Comparison of ENCODE assay signal across 1 cellular context in the genomic region with DNA sequence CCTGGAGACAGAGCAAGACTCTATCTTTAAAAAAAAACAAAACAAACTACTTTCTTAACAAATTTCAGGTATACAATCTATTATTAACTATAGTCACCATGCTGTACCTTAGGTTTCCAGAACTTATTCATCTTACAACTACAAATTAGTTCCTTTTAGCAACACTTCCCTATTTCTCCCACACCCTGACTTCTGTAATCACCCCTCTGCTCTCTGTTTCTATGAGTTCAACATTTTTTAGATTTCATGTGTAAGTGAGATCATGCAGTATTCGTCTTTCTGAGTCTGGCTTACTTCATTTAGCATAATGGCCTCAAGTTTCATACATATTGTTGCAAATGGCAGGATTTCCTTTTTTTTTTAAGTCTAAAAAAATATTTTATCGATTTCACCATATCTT.
A peak's percentile ranks its signal among the peaks of the same experiment; 100 is the strongest.
TF ChIP-seq lines count a peak whose summit lies in the region.

No MANE protein-coding gene starts in this region.

TF ChIP-seq in GM12878, 131 proteins besides CTCF, POLR2A, EP300 and RAD21 (continued from another document and continues in another):
- TF ChIP-seq SUZ12 (IDR thresholded peaks at IDR 0.05; ENCODE audit: unreplicated experiment) (no peak), NFYA (IDR thresholded peaks at IDR 0.05; ENCODE audit: borderline replicate concordance, low read depth, low read length) (no peak), RELA (IDR thresholded peaks at IDR 0.05; ENCODE audit: borderline replicate concordance, partially characterized antibody) (no peak), HSF1 (IDR thresholded peaks at IDR 0.05; ENCODE audit: low read depth, low read length) (no peak), LARP7 (IDR thresholded peaks at IDR 0.05) (no peak), SIN3A (IDR thresholded peaks at IDR 0.05; ENCODE audit: low read depth, low read length) (no peak), EGR1 (IDR thresholded peaks at IDR 0.05; ENCODE audit: borderline replicate concordance in 1 of 2, low read depth in 2 of 2, low read length in 2 of 2) (no peak), TCF7 (IDR thresholded peaks at IDR 0.05; ENCODE audit: borderline replicate concordance) (no peak), ZSCAN29 (IDR thresholded peaks at IDR 0.05) (no peak), MEF2A (IDR thresholded peaks at IDR 0.05; ENCODE audit: insufficient read depth, low read depth, low read length) (peak; percentile 86), MTA3 (IDR thresholded peaks at IDR 0.05; ENCODE audit: borderline replicate concordance, low read length) (peak; percentile 53; the same call in 1 of the 2 replicates), IKZF2 (IDR thresholded peaks at IDR 0.05) (peak; percentile 89 to 93), TCF12 (IDR thresholded peaks at IDR 0.05; ENCODE audit: low read depth, low read length) (no peak), EZH2 (IDR thresholded peaks at IDR 0.05; ENCODE audit: borderline replicate concordance, control insufficient read depth, low read depth, low read length) (no peak), JUNB (IDR thresholded peaks at IDR 0.05) (peak; percentile 81), RFX5 (IDR thresholded peaks at IDR 0.05; ENCODE audit: low read depth, low read length) (no peak), SUPT20H (IDR thresholded peaks at IDR 0.05; ENCODE audit: borderline replicate concordance, control insufficient read depth, low read depth, low read length) (no peak), ATF3 (IDR thresholded peaks at IDR 0.05; ENCODE audit: borderline replicate concordance, extremely low read depth, low read depth, low read length) (no peak), MLLT1 (IDR thresholded peaks at IDR 0.05) (no peak), POLR2AphosphoS2 (IDR thresholded peaks at IDR 0.05; ENCODE audit: low read depth, low read length) (no peak), KLF5 (IDR thresholded peaks at IDR 0.05; ENCODE audit: partially characterized antibody) (no peak), IKZF1 (conservative IDR thresholded peaks at IDR 0.05) (peak; percentile 74), RAD51 (IDR thresholded peaks at IDR 0.05) (no peak), ATF7 (IDR thresholded peaks at IDR 0.05; ENCODE audit: low read depth) (peak; percentile 82), STAT1 (conservative IDR thresholded peaks at IDR 0.05) (no peak), REST (IDR thresholded peaks at IDR 0.05; ENCODE audit: low read depth, low read length) (no peak), IRF5 (IDR thresholded peaks at IDR 0.05; ENCODE audit: borderline replicate concordance) (no peak)
- TF ChIP-seq, protein P1, sequence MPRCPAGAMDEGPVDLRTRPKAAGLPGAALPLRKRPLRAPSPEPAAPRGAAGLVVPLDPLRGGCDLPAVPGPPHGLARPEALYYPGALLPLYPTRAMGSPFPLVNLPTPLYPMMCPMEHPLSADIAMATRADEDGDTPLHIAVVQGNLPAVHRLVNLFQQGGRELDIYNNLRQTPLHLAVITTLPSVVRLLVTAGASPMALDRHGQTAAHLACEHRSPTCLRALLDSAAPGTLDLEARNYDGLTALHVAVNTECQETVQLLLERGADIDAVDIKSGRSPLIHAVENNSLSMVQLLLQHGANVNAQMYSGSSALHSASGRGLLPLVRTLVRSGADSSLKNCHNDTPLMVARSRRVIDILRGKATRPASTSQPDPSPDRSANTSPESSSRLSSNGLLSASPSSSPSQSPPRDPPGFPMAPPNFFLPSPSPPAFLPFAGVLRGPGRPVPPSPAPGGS (IDR thresholded peaks at IDR 0.05; ENCODE audit: borderline replicate concordance, insufficient read depth, low read depth, low read length, poor library complexity, severe bottlenecking), result no peak
- TF ChIP-seq, protein P2, sequence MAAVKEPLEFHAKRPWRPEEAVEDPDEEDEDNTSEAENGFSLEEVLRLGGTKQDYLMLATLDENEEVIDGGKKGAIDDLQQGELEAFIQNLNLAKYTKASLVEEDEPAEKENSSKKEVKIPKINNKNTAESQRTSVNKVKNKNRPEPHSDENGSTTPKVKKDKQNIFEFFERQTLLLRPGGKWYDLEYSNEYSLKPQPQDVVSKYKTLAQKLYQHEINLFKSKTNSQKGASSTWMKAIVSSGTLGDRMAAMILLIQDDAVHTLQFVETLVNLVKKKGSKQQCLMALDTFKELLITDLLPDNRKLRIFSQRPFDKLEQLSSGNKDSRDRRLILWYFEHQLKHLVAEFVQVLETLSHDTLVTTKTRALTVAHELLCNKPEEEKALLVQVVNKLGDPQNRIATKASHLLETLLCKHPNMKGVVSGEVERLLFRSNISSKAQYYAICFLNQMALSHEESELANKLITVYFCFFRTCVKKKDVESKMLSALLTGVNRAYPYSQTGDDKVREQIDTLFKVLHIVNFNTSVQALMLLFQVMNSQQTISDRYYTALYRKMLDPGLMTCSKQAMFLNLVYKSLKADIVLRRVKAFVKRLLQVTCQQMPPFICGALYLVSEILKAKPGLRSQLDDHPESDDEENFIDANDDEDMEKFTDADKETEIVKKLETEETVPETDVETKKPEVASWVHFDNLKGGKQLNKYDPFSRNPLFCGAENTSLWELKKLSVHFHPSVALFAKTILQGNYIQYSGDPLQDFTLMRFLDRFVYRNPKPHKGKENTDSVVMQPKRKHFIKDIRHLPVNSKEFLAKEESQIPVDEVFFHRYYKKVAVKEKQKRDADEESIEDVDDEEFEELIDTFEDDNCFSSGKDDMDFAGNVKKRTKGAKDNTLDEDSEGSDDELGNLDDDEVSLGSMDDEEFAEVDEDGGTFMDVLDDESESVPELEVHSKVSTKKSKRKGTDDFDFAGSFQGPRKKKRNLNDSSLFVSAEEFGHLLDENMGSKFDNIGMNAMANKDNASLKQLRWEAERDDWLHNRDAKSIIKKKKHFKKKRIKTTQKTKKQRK (IDR thresholded peaks at IDR 0.05; ENCODE audit: low read depth, low read length), result no peak
- TF ChIP-seq, protein P3, sequence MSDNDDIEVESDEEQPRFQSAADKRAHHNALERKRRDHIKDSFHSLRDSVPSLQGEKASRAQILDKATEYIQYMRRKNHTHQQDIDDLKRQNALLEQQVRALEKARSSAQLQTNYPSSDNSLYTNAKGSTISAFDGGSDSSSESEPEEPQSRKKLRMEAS (IDR thresholded peaks at IDR 0.05; ENCODE audit: low read depth, low read length), result no peak
- TF ChIP-seq, protein P4, sequence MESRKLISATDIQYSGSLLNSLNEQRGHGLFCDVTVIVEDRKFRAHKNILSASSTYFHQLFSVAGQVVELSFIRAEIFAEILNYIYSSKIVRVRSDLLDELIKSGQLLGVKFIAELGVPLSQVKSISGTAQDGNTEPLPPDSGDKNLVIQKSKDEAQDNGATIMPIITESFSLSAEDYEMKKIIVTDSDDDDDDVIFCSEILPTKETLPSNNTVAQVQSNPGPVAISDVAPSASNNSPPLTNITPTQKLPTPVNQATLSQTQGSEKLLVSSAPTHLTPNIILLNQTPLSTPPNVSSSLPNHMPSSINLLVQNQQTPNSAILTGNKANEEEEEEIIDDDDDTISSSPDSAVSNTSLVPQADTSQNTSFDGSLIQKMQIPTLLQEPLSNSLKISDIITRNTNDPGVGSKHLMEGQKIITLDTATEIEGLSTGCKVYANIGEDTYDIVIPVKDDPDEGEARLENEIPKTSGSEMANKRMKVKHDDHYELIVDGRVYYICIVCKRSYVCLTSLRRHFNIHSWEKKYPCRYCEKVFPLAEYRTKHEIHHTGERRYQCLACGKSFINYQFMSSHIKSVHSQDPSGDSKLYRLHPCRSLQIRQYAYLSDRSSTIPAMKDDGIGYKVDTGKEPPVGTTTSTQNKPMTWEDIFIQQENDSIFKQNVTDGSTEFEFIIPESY (IDR thresholded peaks at IDR 0.05), result no peak
- TF ChIP-seq, protein P5, sequence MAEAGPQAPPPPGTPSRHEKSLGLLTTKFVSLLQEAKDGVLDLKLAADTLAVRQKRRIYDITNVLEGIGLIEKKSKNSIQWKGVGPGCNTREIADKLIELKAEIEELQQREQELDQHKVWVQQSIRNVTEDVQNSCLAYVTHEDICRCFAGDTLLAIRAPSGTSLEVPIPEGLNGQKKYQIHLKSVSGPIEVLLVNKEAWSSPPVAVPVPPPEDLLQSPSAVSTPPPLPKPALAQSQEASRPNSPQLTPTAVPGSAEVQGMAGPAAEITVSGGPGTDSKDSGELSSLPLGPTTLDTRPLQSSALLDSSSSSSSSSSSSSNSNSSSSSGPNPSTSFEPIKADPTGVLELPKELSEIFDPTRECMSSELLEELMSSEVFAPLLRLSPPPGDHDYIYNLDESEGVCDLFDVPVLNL (IDR thresholded peaks at IDR 0.05; ENCODE audit: low read depth, low read length), result no peak
- TF ChIP-seq, protein P6, sequence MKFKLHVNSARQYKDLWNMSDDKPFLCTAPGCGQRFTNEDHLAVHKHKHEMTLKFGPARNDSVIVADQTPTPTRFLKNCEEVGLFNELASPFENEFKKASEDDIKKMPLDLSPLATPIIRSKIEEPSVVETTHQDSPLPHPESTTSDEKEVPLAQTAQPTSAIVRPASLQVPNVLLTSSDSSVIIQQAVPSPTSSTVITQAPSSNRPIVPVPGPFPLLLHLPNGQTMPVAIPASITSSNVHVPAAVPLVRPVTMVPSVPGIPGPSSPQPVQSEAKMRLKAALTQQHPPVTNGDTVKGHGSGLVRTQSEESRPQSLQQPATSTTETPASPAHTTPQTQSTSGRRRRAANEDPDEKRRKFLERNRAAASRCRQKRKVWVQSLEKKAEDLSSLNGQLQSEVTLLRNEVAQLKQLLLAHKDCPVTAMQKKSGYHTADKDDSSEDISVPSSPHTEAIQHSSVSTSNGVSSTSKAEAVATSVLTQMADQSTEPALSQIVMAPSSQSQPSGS (IDR thresholded peaks at IDR 0.05; ENCODE audit: low read length), result peak; percentile 73
- TF ChIP-seq, protein P7, sequence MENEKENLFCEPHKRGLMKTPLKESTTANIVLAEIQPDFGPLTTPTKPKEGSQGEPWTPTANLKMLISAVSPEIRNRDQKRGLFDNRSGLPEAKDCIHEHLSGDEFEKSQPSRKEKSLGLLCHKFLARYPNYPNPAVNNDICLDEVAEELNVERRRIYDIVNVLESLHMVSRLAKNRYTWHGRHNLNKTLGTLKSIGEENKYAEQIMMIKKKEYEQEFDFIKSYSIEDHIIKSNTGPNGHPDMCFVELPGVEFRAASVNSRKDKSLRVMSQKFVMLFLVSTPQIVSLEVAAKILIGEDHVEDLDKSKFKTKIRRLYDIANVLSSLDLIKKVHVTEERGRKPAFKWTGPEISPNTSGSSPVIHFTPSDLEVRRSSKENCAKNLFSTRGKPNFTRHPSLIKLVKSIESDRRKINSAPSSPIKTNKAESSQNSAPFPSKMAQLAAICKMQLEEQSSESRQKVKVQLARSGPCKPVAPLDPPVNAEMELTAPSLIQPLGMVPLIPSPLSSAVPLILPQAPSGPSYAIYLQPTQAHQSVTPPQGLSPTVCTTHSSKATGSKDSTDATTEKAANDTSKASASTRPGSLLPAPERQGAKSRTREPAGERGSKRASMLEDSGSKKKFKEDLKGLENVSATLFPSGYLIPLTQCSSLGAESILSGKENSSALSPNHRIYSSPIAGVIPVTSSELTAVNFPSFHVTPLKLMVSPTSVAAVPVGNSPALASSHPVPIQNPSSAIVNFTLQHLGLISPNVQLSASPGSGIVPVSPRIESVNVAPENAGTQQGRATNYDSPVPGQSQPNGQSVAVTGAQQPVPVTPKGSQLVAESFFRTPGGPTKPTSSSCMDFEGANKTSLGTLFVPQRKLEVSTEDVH (IDR thresholded peaks at IDR 0.05; ENCODE audit: low read depth, partially characterized antibody), result no peak
